In the genomic region with DNA sequence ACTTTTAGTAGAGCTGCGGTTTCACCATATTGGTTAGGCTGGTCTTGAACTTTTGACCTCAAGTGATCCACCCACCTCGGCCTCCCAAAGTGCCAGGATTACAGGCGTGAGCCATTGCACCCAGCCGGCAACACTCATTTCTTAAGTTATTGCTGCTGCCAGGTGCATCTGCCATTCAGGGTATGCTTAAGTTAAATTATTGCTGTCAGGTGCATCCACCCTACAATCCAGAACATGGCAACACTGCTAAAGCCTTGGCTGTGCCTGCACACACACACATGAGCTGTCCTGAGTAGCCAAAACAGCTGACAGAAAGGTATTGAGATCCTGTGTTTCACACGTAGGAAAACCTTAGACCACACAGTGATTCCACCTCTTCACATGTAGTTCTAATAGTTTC, we compare ENCODE assay signal across 17 cellular contexts.
"Had no signal": no experiment of that assay in that cellular context is flagged by ENCODE, and none has a peak within 500 bp of the region (broad histone marks: within the 10 kb centered on the region; RNA-seq: fewer than 3 reads in every experiment).

No MANE protein-coding gene starts in this region.

- FAIRE-seq: endothelial cell of umbilical vein had no signal

- H3K27ac ChIP-seq: lower lobe of right lung, thyroid gland had no signal

- H3K27me3 ChIP-seq: right lobe of liver, thyroid gland had no signal

- ATAC-seq: activated naive CD8-positive, alpha-beta T cell treated with anti-CD3 and anti-CD28 coated beads, Interleukin-2, amount 50 U/mL, for 24 hours; lower lobe of right lung; right lobe of liver; stimulated activated effector memory CD8-positive, alpha-beta T cell treated with anti-CD3 and anti-CD28 coated beads, Interleukin-12 subunit alpha, Interleukin-12 subunit beta, amount 100 ng/mL, for 72 hours had no signal

- H3K9me3 ChIP-seq: lower lobe of right lung, right lobe of liver, thyroid gland had no signal

- DNase-seq: activated CD4-positive, alpha-beta T cell treated with anti-CD3 and anti-CD28 coated beads for 1 hour; activated CD4-positive, alpha-beta T cell treated with anti-CD3 and anti-CD28 coated beads, Interleukin-2, amount 50 U/mL, for 4 hours; activated naive CD4-positive, alpha-beta T cell treated with anti-CD3 and anti-CD28 coated beads for 36 hours; activated naive CD8-positive, alpha-beta T cell treated with anti-CD3 and anti-CD28 coated beads, Interleukin-2, amount 50 U/mL, for 24 hours; activated T-cell treated with anti-CD3 and anti-CD28 coated beads, Interleukin-2, amount 50 U/mL, for 1 hour; aorta; cortex of kidney; effector CD8-positive, alpha-beta T cell; foreskin fibroblast; head of caudate nucleus; immature natural killer cell; lower lobe of right lung; right lobe of liver; T1000; thyroid gland had no signal

- H3K4me1 ChIP-seq: lower lobe of right lung had no signal

- H3K4me3 ChIP-seq: lower lobe of right lung, right lobe of liver, thyroid gland had no signal

- H3K36me3 ChIP-seq: lower lobe of right lung, right lobe of liver, thyroid gland had no signal
